ENCODE assay signal across 21 cellular contexts in genomic region chr11:76692956-76693355, GRCh38. TPM values are rescaled to one million over a fixed set of nuclear protein-coding genes. Genes with fewer than 3 reads are reported as not detected.
"Had no signal": no experiment of that assay in that cellular context is flagged by ENCODE, and none has a peak within 500 bp of the region (broad histone marks: within the 10 kb centered on the region; RNA-seq: fewer than 3 reads in every experiment).

No MANE protein-coding gene starts in this region.

- DNase-seq: cerebellar nuclear complex; effector CD8-positive, alpha-beta T cell; endodermal cell; foreskin keratinocyte; glutamatergic neuron; heart right ventricle; hippocampal formation; naive B cell; sigmoid colon; stimulated activated CD4-positive, alpha-beta T cell treated with anti-CD3 and anti-CD28 coated beads, Interleukin-2, amount 100 ng/mL, for 24 hours; stimulated activated CD4-positive, alpha-beta T cell treated with anti-CD3 and anti-CD28 coated beads, Interleukin-4, amount 100 ng/mL, for 24 hours; stimulated activated naive CD4-positive, alpha-beta T cell treated with Interleukin-2 at 50 U/mL for 16 hours; stomach; thyroid gland; trophoblast cell had no signal

- H3K4me1 Mint-ChIP-seq: endodermal cell had no signal

- H3K9me3 Mint-ChIP-seq: endodermal cell; memory B cell; naive B cell; natural killer cell treated with Interleukin-12 subunit alpha and Interleukin-12 subunit beta and Interleukin-15 and Interleukin-18, amount 100 ng/mL, for 72 hours; neural crest cell; stimulated activated effector memory CD8-positive, alpha-beta T cell treated with anti-CD3 and anti-CD28 coated beads, Interleukin-12 subunit alpha, Interleukin-12 subunit beta, amount 100 ng/mL, for 72 hours had no signal

- H3K27ac Mint-ChIP-seq: endodermal cell; memory B cell; natural killer cell treated with Interleukin-12 subunit alpha and Interleukin-12 subunit beta and Interleukin-15 and Interleukin-18, amount 100 ng/mL, for 72 hours; stimulated activated effector memory CD8-positive, alpha-beta T cell treated with anti-CD3 and anti-CD28 coated beads, Interleukin-12 subunit alpha, Interleukin-12 subunit beta, amount 100 ng/mL, for 72 hours had no signal

- H3K36me3 Mint-ChIP-seq: memory B cell; naive B cell; natural killer cell treated with Interleukin-12 subunit alpha and Interleukin-12 subunit beta and Interleukin-15 and Interleukin-18, amount 100 ng/mL, for 72 hours; stimulated activated effector memory CD8-positive, alpha-beta T cell treated with anti-CD3 and anti-CD28 coated beads, Interleukin-12 subunit alpha, Interleukin-12 subunit beta, amount 100 ng/mL, for 72 hours had no signal

- H3K4me3 Mint-ChIP-seq: endodermal cell; memory B cell; naive B cell; natural killer cell treated with Interleukin-12 subunit alpha and Interleukin-12 subunit beta and Interleukin-15 and Interleukin-18, amount 100 ng/mL, for 72 hours; neural crest cell; stimulated activated effector memory CD8-positive, alpha-beta T cell treated with anti-CD3 and anti-CD28 coated beads, Interleukin-12 subunit alpha, Interleukin-12 subunit beta, amount 100 ng/mL, for 72 hours had no signal

- ATAC-seq: foreskin keratinocyte; gastroesophageal sphincter; heart right ventricle; mucosa of descending colon; natural killer cell treated with Interleukin-12 subunit alpha and Interleukin-12 subunit beta and Interleukin-15 and Interleukin-18, amount 100 ng/mL, for 72 hours; stimulated activated effector memory CD8-positive, alpha-beta T cell treated with anti-CD3 and anti-CD28 coated beads, Interleukin-12 subunit alpha, Interleukin-12 subunit beta, amount 100 ng/mL, for 72 hours had no signal

RNA-seq across cellular contexts. Expression of gene LRRC32, which starts 22.4 kb away (rescaled TPM):
- total RNA-seq: foreskin keratinocyte had no signal
